12 cellular contexts compared by ENCODE assay signal in genomic region chr1:53410100-53410541, GRCh38. TPM values are rescaled to one million over a fixed set of nuclear protein-coding genes. Genes with fewer than 3 reads are reported as not detected.
DNase-seq lines count a peak whose midpoint lies in the region; ATAC-seq and TF ChIP-seq lines count a peak whose summit lies in the region.
"Had no signal": no experiment of that assay in that cellular context is flagged by ENCODE, and none has a peak within 500 bp of the region (broad histone marks: within the 10 kb centered on the region; RNA-seq: fewer than 3 reads in every experiment).

No MANE protein-coding gene starts in this region.

- no peaks in the 10 kb centered on the region for H3K36me3 Mint-ChIP-seq in activated CD8-positive, alpha-beta T cell treated with anti-CD3 and anti-CD28 coated beads for 36 hours (ENCODE audit: low read depth)
- peaks cover 3% of the 10 kb centered on the region for H3K36me3 Mint-ChIP-seq in memory B cell

- TF ChIP-seq CTCF in activated CD8-positive, alpha-beta T cell treated with anti-CD3 and anti-CD28 coated beads for 36 hours (IDR thresholded peaks at IDR 0.05), result no peak

- no peaks in the 10 kb centered on the region for H3K27me3 Mint-ChIP-seq in activated CD8-positive, alpha-beta T cell treated with anti-CD3 and anti-CD28 coated beads for 36 hours
- peaks cover 20% of the 10 kb centered on the region for H3K27me3 Mint-ChIP-seq in memory B cell

- peak overlapping the region; percentile 77 for H3K27ac Mint-ChIP-seq in activated CD8-positive, alpha-beta T cell treated with anti-CD3 and anti-CD28 coated beads for 36 hours
- H3K27ac Mint-ChIP-seq in memory B cell, result no peak overlapping the region
- H3K27ac Mint-ChIP-seq: nephron had no signal

- intact Hi-C loops in activated CD8-positive, alpha-beta T cell treated with anti-CD3 and anti-CD28 coated beads for 36 hours (cut with micrococcal nuclease), result no loop called here

- no peak overlapping the region for H3K4me3 Mint-ChIP-seq in activated CD8-positive, alpha-beta T cell treated with anti-CD3 and anti-CD28 coated beads for 36 hours
- no peak overlapping the region for H3K4me3 Mint-ChIP-seq in memory B cell
- H3K4me3 Mint-ChIP-seq: nephron had no signal

- CTCF ChIA-PET in activated CD8-positive, alpha-beta T cell treated with anti-CD3 and anti-CD28 coated beads for 36 hours (lab: Charles Lee), result interaction anchor here (9.5 kb wide), 1 partner anchor 16 kb away, joined by 60 read pairs; no protein-coding TSS in a partner anchor

- DNase-seq in ELF-1 (ENCODE audit: low read depth, low spot score), result peak; percentile 80
- DNase-seq in activated CD8-positive, alpha-beta T cell treated with anti-CD3 and anti-CD28 coated beads for 36 hours, result peak; percentile 82
- DNase-seq in memory B cell (ENCODE audit: low spot score in 2 of 2), result no peak
- no peak for DNase-seq in inferior parietal cortex (ENCODE audit: extremely low spot score)
- DNase-seq in pons (ENCODE audit: low spot score), result no peak
- DNase-seq in NOMO-1 (lab: John Stamatoyannopoulos, UW; ENCODE audit: unreplicated experiment in 2 of 2), result no peak
- DNase-seq: NCI-H345 had no signal

- POLR2A ChIA-PET in activated CD8-positive, alpha-beta T cell treated with anti-CD3 and anti-CD28 coated beads for 36 hours (lab: Charles Lee), result interaction anchor here (1.2 kb wide), 1 partner anchor 84 kb away, joined by 3 read pairs; no protein-coding TSS in a partner anchor

- no peaks in the 10 kb centered on the region for H3K9me3 Mint-ChIP-seq in activated CD8-positive, alpha-beta T cell treated with anti-CD3 and anti-CD28 coated beads for 36 hours
- no peaks in the 10 kb centered on the region for H3K9me3 Mint-ChIP-seq in memory B cell
- H3K9me3 Mint-ChIP-seq: nephron had no signal

- ATAC-seq in HG02588 (IDR thresholded peaks at IDR 0.05; ENCODE audit: unreplicated experiment) (peak; percentile 40), memory B cell (ENCODE audit: low read depth) (peak; percentile 46), GM19467 (IDR thresholded peaks at IDR 0.05; ENCODE audit: unreplicated experiment) (no peak)
- ATAC-seq in activated CD8-positive, alpha-beta T cell treated with anti-CD3 and anti-CD28 coated beads for 36 hours, result peak; percentile 32

- peaks cover 56% of the 10 kb centered on the region for H3K4me1 Mint-ChIP-seq in activated CD8-positive, alpha-beta T cell treated with anti-CD3 and anti-CD28 coated beads for 36 hours (ENCODE audit: low read depth)
- H3K4me1 Mint-ChIP-seq in memory B cell, result peaks cover 6% of the 10 kb centered on the region

RNA-seq across cellular contexts. Expression of gene DMRTB1, which starts 49.1 kb away (rescaled TPM):
- total RNA-seq in activated CD8-positive, alpha-beta T cell treated with anti-CD3 and anti-CD28 coated beads for 36 hours, result not detected
- total RNA-seq: fibroblast of lung, G401 had no signal

Comparison
In these comparisons a context has a peak if more than half of its experiments do, and no peak if none do; other contexts are left out.
1. DNase-seq: peak in ELF-1 (single experiment) and activated CD8-positive, alpha-beta T cell treated with anti-CD3 and anti-CD28 coated beads for 36 hours (single experiment); none in memory B cell (0 of 2), inferior parietal cortex (single experiment), pons (single experiment) and NOMO-1 (0 of 2).